8 cellular contexts compared by ENCODE assay signal in the genomic region with DNA sequence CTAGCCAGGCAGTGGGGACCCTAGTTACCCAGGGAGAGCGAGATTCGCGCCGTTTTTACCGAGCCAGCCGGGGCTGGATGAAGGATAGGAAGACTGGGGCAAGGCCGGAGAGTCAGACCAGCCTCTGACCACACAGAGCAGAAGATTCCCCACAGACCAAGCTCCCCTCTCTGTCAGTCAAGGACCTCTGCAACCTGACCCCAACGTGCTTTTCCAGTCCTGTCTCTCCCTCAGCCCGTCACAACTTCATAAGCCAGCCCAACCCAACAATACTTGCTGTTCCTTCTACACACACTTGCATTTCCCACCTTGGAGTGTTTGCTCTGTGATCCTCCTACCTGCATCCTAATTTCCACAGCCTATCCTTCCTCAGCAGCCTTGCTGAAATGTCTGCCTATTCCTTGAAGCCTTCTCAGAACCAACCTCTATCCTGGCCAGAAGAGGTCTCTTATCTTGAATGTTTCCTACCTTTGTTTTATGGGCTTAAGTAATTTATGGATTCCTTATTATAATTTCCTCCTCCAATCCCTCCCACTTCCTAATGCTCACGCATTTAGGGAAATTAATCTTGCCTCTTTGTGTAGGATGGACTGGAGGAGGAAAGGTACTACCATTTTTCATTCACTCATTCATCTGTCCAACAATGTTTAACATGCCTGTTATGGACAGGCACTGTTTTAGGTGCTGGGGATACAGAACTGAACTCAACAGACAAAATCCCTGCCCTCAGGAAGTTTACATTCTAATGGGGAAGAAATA. TPM values are rescaled to one million over a fixed set of nuclear protein-coding genes. Genes with fewer than 3 reads are reported as not detected.
A peak's percentile ranks its signal among the peaks of the same experiment; 100 is the strongest.
DNase-seq lines count a peak whose midpoint lies in the region; ATAC-seq and TF ChIP-seq lines count a peak whose summit lies in the region.

GSTM3 (minus strand) TSS at position 424 of the 759 bp plus-strand sequence. CDS start 751 bp downstream, outside the sequence.

- intact Hi-C loops in heart right ventricle (cut with DNase I), result no loop called here

- CTCF ChIA-PET in activated CD4-positive, alpha-beta memory T cell treated with anti-CD3 and anti-CD28 coated beads, Interleukin-2, amount 10 ng/mL, durations not matched to agents 7 days and 5 days (lab: Charles Lee), result no interaction called here

- peaks cover 0 to 15% (median 0%) of the 10 kb centered on the region in 7 donors for H3K27me3 ChIP-seq in heart right ventricle

- H3K4me3 Mint-ChIP-seq in T-helper 2 cell treated with Interferon-gamma antibody and Interleukin-4, amounts not matched to agents 5 μg/mL and 100 μg/mL, for 36 hours, result peak within 1 kb of the TSS; percentile 65
- H3K4me3 Mint-ChIP-seq in activated CD4-positive, alpha-beta memory T cell treated with anti-CD3 and anti-CD28 coated beads, Interleukin-2, amount 10 ng/mL, durations not matched to agents 7 days and 5 days, result peak within 1 kb of the TSS; percentile 68

- H3K4me3 ChIP-seq in heart right ventricle, result peak within 1 kb of the TSS; percentile 66 to 90 (median 76)

- TF ChIP-seq POLR2A in erythroblast (IDR thresholded peaks at IDR 0.05; ENCODE audit: low read length), result no peak

- H3K36me3 Mint-ChIP-seq in T-helper 2 cell treated with Interferon-gamma antibody and Interleukin-4, amounts not matched to agents 5 μg/mL and 100 μg/mL, for 36 hours (ENCODE audit: low read depth), result no peaks in the 10 kb centered on the region
- H3K36me3 Mint-ChIP-seq in activated CD4-positive, alpha-beta memory T cell treated with anti-CD3 and anti-CD28 coated beads, Interleukin-2, amount 10 ng/mL, durations not matched to agents 7 days and 5 days (ENCODE audit: low read depth), result no peaks in the 10 kb centered on the region

- H3K27ac Mint-ChIP-seq in T-helper 2 cell treated with Interferon-gamma antibody and Interleukin-4, amounts not matched to agents 5 μg/mL and 100 μg/mL, for 36 hours, result peak within 1 kb of the TSS; percentile 81
- H3K27ac Mint-ChIP-seq in activated CD4-positive, alpha-beta memory T cell treated with anti-CD3 and anti-CD28 coated beads, Interleukin-2, amount 10 ng/mL, durations not matched to agents 7 days and 5 days, result no peak within 1 kb of the TSS

- H3K9me3 ChIP-seq in heart right ventricle, result no peaks in the 10 kb centered on the region

- H3K9me3 Mint-ChIP-seq in T-helper 2 cell treated with Interferon-gamma antibody and Interleukin-4, amounts not matched to agents 5 μg/mL and 100 μg/mL, for 36 hours, result no peaks in the 10 kb centered on the region
- H3K9me3 Mint-ChIP-seq in activated CD4-positive, alpha-beta memory T cell treated with anti-CD3 and anti-CD28 coated beads, Interleukin-2, amount 10 ng/mL, durations not matched to agents 7 days and 5 days, result no peaks in the 10 kb centered on the region

- DNase-seq in T-helper 2 cell treated with Interferon-gamma antibody and Interleukin-4, amounts not matched to agents 5 μg/mL and 100 μg/mL, for 36 hours (ENCODE audit: low spot score), result no peak
- no peak for DNase-seq in T-helper 2 cell
- DNase-seq in activated CD4-positive, alpha-beta memory T cell treated with anti-CD3 and anti-CD28 coated beads, Interleukin-2, amount 10 ng/mL, durations not matched to agents 7 days and 5 days, result no peak
- DNase-seq in heart right ventricle, result no peak
- no peak for DNase-seq in pulmonary artery endothelial cell (ENCODE audit: low read depth, low spot score)
- DNase-seq in erythroblast (lab: John Stamatoyannopoulos, UW), result no peak
- DNase-seq in effector CD8-positive, alpha-beta T cell (lab: John Stamatoyannopoulos, UW), result no peak
- DNase-seq in SKM-1 treated with dmso at 0.1 percent for 144 hours (lab: John Stamatoyannopoulos, UW; ENCODE audit: unreplicated experiment), result no peak

- H3K36me3 ChIP-seq in heart right ventricle, result peaks cover 0 to 29% (median 12%) of the 10 kb centered on the region in 9 donors

- POLR2A ChIA-PET in activated CD4-positive, alpha-beta memory T cell treated with anti-CD3 and anti-CD28 coated beads, Interleukin-2, amount 10 ng/mL, durations not matched to agents 7 days and 5 days (lab: Charles Lee), result no interaction called here

- peaks cover 0 to 19% (median 13%) of the 10 kb centered on the region in 9 donors for H3K4me1 ChIP-seq in heart right ventricle

- peak within 1 kb of the TSS; percentile 25 to 84 (median 74) for H3K27ac ChIP-seq in heart right ventricle

- 4 to 6% methylated on average over 10 of the region's 10 CpGs for WGBS in heart right ventricle, 2 donors

- H3K27me3 Mint-ChIP-seq in T-helper 2 cell treated with Interferon-gamma antibody and Interleukin-4, amounts not matched to agents 5 μg/mL and 100 μg/mL, for 36 hours (ENCODE audit: low read depth), result peaks cover 40% of the 10 kb centered on the region
- H3K27me3 Mint-ChIP-seq in activated CD4-positive, alpha-beta memory T cell treated with anti-CD3 and anti-CD28 coated beads, Interleukin-2, amount 10 ng/mL, durations not matched to agents 7 days and 5 days, result peaks cover 60% of the 10 kb centered on the region

- no peak for TF ChIP-seq CTCF in heart right ventricle (IDR thresholded peaks at IDR 0.05)

- peaks cover 11% of the 10 kb centered on the region for H3K4me1 Mint-ChIP-seq in T-helper 2 cell treated with Interferon-gamma antibody and Interleukin-4, amounts not matched to agents 5 μg/mL and 100 μg/mL, for 36 hours (ENCODE audit: low read depth)
- H3K4me1 Mint-ChIP-seq in activated CD4-positive, alpha-beta memory T cell treated with anti-CD3 and anti-CD28 coated beads, Interleukin-2, amount 10 ng/mL, durations not matched to agents 7 days and 5 days, result peaks cover 11% of the 10 kb centered on the region

- peak in 7 of 8 donors; percentile 7 to 31 (median 17) for ATAC-seq in heart right ventricle

RNA-seq across cellular contexts. Expression of gene GSTM3, which starts in this region (rescaled TPM):
- under 1 TPM; 0.23 to 0.95 TPM for total RNA-seq in activated CD4-positive, alpha-beta memory T cell treated with anti-CD3 and anti-CD28 coated beads, Interleukin-2, amount 10 ng/mL, durations not matched to agents 7 days and 5 days
- total RNA-seq in heart right ventricle (100 to 1,000 TPM in 5 of 10 donors, 10 to 100 TPM in 5; 51.8 to 289 (median 99.3) TPM), pulmonary artery endothelial cell (25.0 and 57.0 TPM in 2 replicates)
- polyA plus RNA-seq in heart right ventricle, result 100 to 1,000 TPM in 1 of 2 donors, 10 to 100 TPM in 1; 49.0 to 129 TPM

Comparison
In these comparisons a context has a peak if more than half of its experiments do, and no peak if none do; other contexts are left out.
1. RNA of gene GSTM3 (total RNA-seq): 51.8 to 289 TPM in heart right ventricle and 25.0 to 57.0 TPM in pulmonary artery endothelial cell; 0.23 to 0.95 TPM in activated CD4-positive, alpha-beta memory T cell treated with anti-CD3 and anti-CD28 coated beads, Interleukin-2, amount 10 ng/mL, durations not matched to agents 7 days and 5 days; every median in the first group is over 10 times any median in the second.